In genomic region chr5:96661841-96662724, GRCh38 we compare ENCODE assay signal across 8 cellular contexts. TPM values are rescaled to one million over a fixed set of nuclear protein-coding genes. Genes with fewer than 3 reads are reported as not detected.
DNase-seq lines count a peak whose midpoint lies in the region; ATAC-seq, FAIRE-seq and TF ChIP-seq lines count a peak whose summit lies in the region.

CAST (plus strand) TSS chr5:96662376; CDS start chr5:96662423, 47 bp downstream.

- peak within 1 kb of the TSS; percentile 91 for H3K4me3 ChIP-seq in fibroblast of mammary gland (ENCODE audit: control insufficient read depth, low read depth, low read length)

- DNase-seq in CD14-positive monocyte (ENCODE audit: low spot score) (peak; percentile 94), GM19239 (ENCODE audit: insufficient read length, low spot score) (peak; percentile 64), RKO (ENCODE audit: low spot score) (peak; percentile 93), fibroblast of mammary gland (ENCODE audit: low read depth) (peak; percentile 98), nephron progenitor cell (peak; percentile 85)
- DNase-seq in activated T-helper 1 cell treated with anti-CD3 and anti-CD28 coated beads, Interleukin-2, amount 50 U/mL, for 16 hours (ENCODE audit: low read depth in 1 of 2, low spot score in 1 of 2): peak; percentile 53 to 68
- DNase-seq in stimulated activated naive CD8-positive, alpha-beta T cell treated with anti-CD3 and anti-CD28 coated beads, Interleukin-15, amount 100 ng/mL, for 72 hours: peak; percentile 79 to 83

- no peak for TF ChIP-seq CTCF in CD14-positive monocyte (IDR thresholded peaks at IDR 0.05)
- no peak for TF ChIP-seq CTCF in fibroblast of mammary gland (conservative IDR thresholded peaks at IDR 0.05; ENCODE audit: control insufficient read depth, insufficient read depth, low read depth, low read length)
- TF ChIP-seq CTCF in nephron progenitor cell (IDR thresholded peaks at IDR 0.05): no peak

- H3K9me3 Mint-ChIP-seq in CD14-positive monocyte: no peaks in the 10 kb centered on the region
- no peaks in the 10 kb centered on the region for H3K9me3 Mint-ChIP-seq in nephron progenitor cell
- no peaks in the 10 kb centered on the region for H3K9me3 Mint-ChIP-seq in stimulated activated naive CD8-positive, alpha-beta T cell treated with anti-CD3 and anti-CD28 coated beads, Interleukin-15, amount 100 ng/mL, for 72 hours

- peak within 1 kb of the TSS; percentile 98 to 99 for H3K4me3 Mint-ChIP-seq in CD14-positive monocyte
- peak within 1 kb of the TSS; percentile 93 for H3K4me3 Mint-ChIP-seq in nephron progenitor cell
- H3K4me3 Mint-ChIP-seq in stimulated activated naive CD8-positive, alpha-beta T cell treated with anti-CD3 and anti-CD28 coated beads, Interleukin-15, amount 100 ng/mL, for 72 hours: peak within 1 kb of the TSS; percentile 95 to 98

- H3K4me1 Mint-ChIP-seq in CD14-positive monocyte (peaks cover 70% of the 10 kb centered on the region), nephron progenitor cell (peaks cover 24% of the 10 kb centered on the region)
- H3K4me1 Mint-ChIP-seq in stimulated activated naive CD8-positive, alpha-beta T cell treated with anti-CD3 and anti-CD28 coated beads, Interleukin-15, amount 100 ng/mL, for 72 hours: peaks cover 44% of the 10 kb centered on the region

- intact Hi-C loops in CD14-positive monocyte (cut with micrococcal nuclease): loop anchor here (5.0 to 10.0 kb wide), 2 partner anchors 47 to 50 kb away; no protein-coding TSS in a partner anchor

- peak; percentile 90 for FAIRE-seq in GM19239 (lab: Jason Lieb, UNC)

- ATAC-seq in HG03442 (IDR thresholded peaks at IDR 0.05; ENCODE audit: unreplicated experiment): peak; percentile 51
- ATAC-seq in stimulated activated naive CD8-positive, alpha-beta T cell treated with anti-CD3 and anti-CD28 coated beads, Interleukin-15, amount 100 ng/mL, for 72 hours: peak; percentile 83

- H3K36me3 Mint-ChIP-seq in CD14-positive monocyte (peaks cover 3 to 4% of the 10 kb centered on the region in 2 donors), nephron progenitor cell (ENCODE audit: low read depth) (no peaks in the 10 kb centered on the region)

- no peaks in the 10 kb centered on the region for H3K27me3 Mint-ChIP-seq in CD14-positive monocyte (ENCODE audit: low read depth in 3 of 3)
- H3K27me3 Mint-ChIP-seq in nephron progenitor cell (ENCODE audit: low read depth, poor library complexity): peaks cover 35% of the 10 kb centered on the region
- H3K27me3 Mint-ChIP-seq in stimulated activated naive CD8-positive, alpha-beta T cell treated with anti-CD3 and anti-CD28 coated beads, Interleukin-15, amount 100 ng/mL, for 72 hours: peaks cover 10% of the 10 kb centered on the region

- H3K27ac Mint-ChIP-seq in CD14-positive monocyte: peak within 1 kb of the TSS; percentile 98 to 99 (median 99)
- H3K27ac Mint-ChIP-seq in nephron progenitor cell: no peak within 1 kb of the TSS
- H3K27ac Mint-ChIP-seq in stimulated activated naive CD8-positive, alpha-beta T cell treated with anti-CD3 and anti-CD28 coated beads, Interleukin-15, amount 100 ng/mL, for 72 hours: peak within 1 kb of the TSS; percentile 95 to 97

RNA-seq across cellular contexts. Expression of gene CAST, which starts in this region (rescaled TPM):
- 10 to 100 TPM; 49.6 to 76.8 TPM for polyA plus RNA-seq in CD14-positive monocyte

Comparison
In these comparisons a context has a peak if more than half of its experiments do, and no peak if none do; other contexts are left out.
1. Peak in every context shown above with its lines: DNase-seq, ATAC-seq and H3K4me3 ChIP-seq.